ENCODE assay signal across 10 cellular contexts in genomic region chr11:95108671-95109551, GRCh38. TPM values are rescaled to one million over a fixed set of nuclear protein-coding genes. Genes with fewer than 3 reads are reported as not detected.
A peak's percentile ranks its signal among the peaks of the same experiment; 100 is the strongest.
DNase-seq lines count a peak whose midpoint lies in the region; ATAC-seq and TF ChIP-seq lines count a peak whose summit lies in the region.
"Had no signal": no experiment of that assay in that cellular context is flagged by ENCODE, and none has a peak within 500 bp of the region (broad histone marks: within the 10 kb centered on the region; RNA-seq: fewer than 3 reads in every experiment).

No MANE protein-coding gene starts in this region.

- no peaks in the 10 kb centered on the region for H3K9me3 Mint-ChIP-seq in activated naive CD8-positive, alpha-beta T cell treated with anti-CD3 and anti-CD28 coated beads, Interleukin-2, amount 50 U/mL, for 24 hours
- peaks cover 2% of the 10 kb centered on the region for H3K9me3 Mint-ChIP-seq in activated naive CD8-positive, alpha-beta T cell treated with anti-CD3 and anti-CD28 coated beads for 36 hours
- H3K9me3 Mint-ChIP-seq in activated CD8-positive, alpha-beta T cell treated with anti-CD3 and anti-CD28 coated beads, Interleukin-2, amount 10 ng/mL, durations not matched to agents 7 days and 5 days (ENCODE audit: insufficient read depth), result no peaks in the 10 kb centered on the region
- H3K9me3 Mint-ChIP-seq: activated naive CD8-positive, alpha-beta T cell treated with anti-CD3 and anti-CD28 coated beads, Interleukin-2, amount 10 ng/mL, durations not matched to agents 7 days and 5 days; immature natural killer cell had no signal

- no peaks in the 10 kb centered on the region for H3K27me3 Mint-ChIP-seq in activated naive CD8-positive, alpha-beta T cell treated with anti-CD3 and anti-CD28 coated beads, Interleukin-2, amount 50 U/mL, for 24 hours
- H3K27me3 Mint-ChIP-seq in activated naive CD8-positive, alpha-beta T cell treated with anti-CD3 and anti-CD28 coated beads for 36 hours, result no peaks in the 10 kb centered on the region
- no peaks in the 10 kb centered on the region for H3K27me3 Mint-ChIP-seq in activated CD8-positive, alpha-beta T cell treated with anti-CD3 and anti-CD28 coated beads, Interleukin-2, amount 10 ng/mL, durations not matched to agents 7 days and 5 days (ENCODE audit: low read depth)
- H3K27me3 Mint-ChIP-seq: activated naive CD8-positive, alpha-beta T cell treated with anti-CD3 and anti-CD28 coated beads, Interleukin-2, amount 10 ng/mL, durations not matched to agents 7 days and 5 days had no signal

- H3K14ac ChIP-seq in mesenchymal stem cell (ENCODE audit: low read length in 2 of 2), result no peak overlapping the region

- H3K4me2 ChIP-seq in mesenchymal stem cell (ENCODE audit: low read length, poor library complexity, severe bottlenecking), result no peak overlapping the region

- peak overlapping the region; percentile 19 for H2BK15ac ChIP-seq in mesenchymal stem cell (ENCODE audit: low read depth, poor library complexity, severe bottlenecking)

- H2BK120ac ChIP-seq in mesenchymal stem cell (ENCODE audit: low read depth, low read length), result no peak overlapping the region

- intact Hi-C loops in uterus (cut with DNase I; ENCODE audit: low total_unique reads), result no loop called here

- WGBS in mesenchymal stem cell, result 15% methylated on average over 6 of the region's 6 CpGs

- no peak overlapping the region for H3K9ac ChIP-seq in mesenchymal stem cell (ENCODE audit: low read length)

- no peak for DNase-seq in activated naive CD8-positive, alpha-beta T cell treated with anti-CD3 and anti-CD28 coated beads, Interleukin-2, amount 50 U/mL, for 24 hours
- no peak for DNase-seq in activated naive CD8-positive, alpha-beta T cell treated with anti-CD3 and anti-CD28 coated beads for 36 hours
- peak; percentile 68 for DNase-seq in dermis blood vessel endothelial cell
- DNase-seq in mesenchymal stem cell, result peak; percentile 71
- DNase-seq in uterus, result no peak
- no peak for DNase-seq in COLO668 (lab: John Stamatoyannopoulos, UW; ENCODE audit: unreplicated experiment)
- DNase-seq in stimulated activated CD4-positive, alpha-beta T cell treated with anti-CD3 and anti-CD28 coated beads, Interleukin-4, amount 100 ng/mL, for 24 hours, result no peak
- DNase-seq in activated CD8-positive, alpha-beta T cell treated with anti-CD3 and anti-CD28 coated beads, Interleukin-2, amount 10 ng/mL, durations not matched to agents 7 days and 5 days, result no peak
- DNase-seq: activated naive CD8-positive, alpha-beta T cell treated with anti-CD3 and anti-CD28 coated beads, Interleukin-2, amount 10 ng/mL, durations not matched to agents 7 days and 5 days; immature natural killer cell had no signal

- H4K8ac ChIP-seq in mesenchymal stem cell (ENCODE audit: low read length), result peak overlapping the region; percentile 60

- no peak overlapping the region for H2AFZ ChIP-seq in mesenchymal stem cell (ENCODE audit: low read depth, low read length)

- H3K4me3 ChIP-seq in mesenchymal stem cell (ENCODE audit: insufficient read depth in 1 of 2, low read depth in 1 of 2, low read length in 2 of 2) (no peak overlapping the region), uterus (no peak overlapping the region)

- no peaks in the 10 kb centered on the region for H3K27me3 ChIP-seq in mesenchymal stem cell (ENCODE audit: control insufficient read depth in 1 of 2, insufficient read depth in 1 of 2, low read length in 2 of 2)
- H3K27me3 ChIP-seq in uterus, result no peaks in the 10 kb centered on the region

- no peaks in the 10 kb centered on the region for H3K9me3 ChIP-seq in mesenchymal stem cell (ENCODE audit: control insufficient read depth, low read length)
- H3K9me3 ChIP-seq in uterus, result no peaks in the 10 kb centered on the region

- peaks cover 20% of the 10 kb centered on the region for H3K36me3 Mint-ChIP-seq in activated naive CD8-positive, alpha-beta T cell treated with anti-CD3 and anti-CD28 coated beads, Interleukin-2, amount 50 U/mL, for 24 hours (ENCODE audit: low read depth)
- H3K36me3 Mint-ChIP-seq in activated naive CD8-positive, alpha-beta T cell treated with anti-CD3 and anti-CD28 coated beads for 36 hours, result peaks cover 26% of the 10 kb centered on the region
- peaks cover 34% of the 10 kb centered on the region for H3K36me3 Mint-ChIP-seq in activated CD8-positive, alpha-beta T cell treated with anti-CD3 and anti-CD28 coated beads, Interleukin-2, amount 10 ng/mL, durations not matched to agents 7 days and 5 days (ENCODE audit: low read depth)

- peak overlapping the region; percentile 44 to 65 for H3K18ac ChIP-seq in mesenchymal stem cell (ENCODE audit: low read depth in 1 of 2, low read length in 2 of 2)

- no peak overlapping the region for H3K27ac ChIP-seq in mesenchymal stem cell (ENCODE audit: low read length, poor library complexity, severe bottlenecking)
- H3K27ac ChIP-seq in uterus, result peak overlapping the region; percentile 45 to 68

- peaks cover 14% of the 10 kb centered on the region for H3K4me1 ChIP-seq in mesenchymal stem cell (ENCODE audit: control insufficient read depth, insufficient read depth, low read depth, low read length)
- no peaks in the 10 kb centered on the region for H3K4me1 ChIP-seq in uterus

- H2BK12ac ChIP-seq in mesenchymal stem cell (ENCODE audit: low read length in 2 of 2), result peak overlapping the region; percentile 10 to 69

- no peak overlapping the region for H3K23ac ChIP-seq in mesenchymal stem cell (ENCODE audit: low read length in 2 of 2)

- H2AK5ac ChIP-seq in mesenchymal stem cell (ENCODE audit: low read length, severe bottlenecking), result no peak overlapping the region

- H2BK5ac ChIP-seq in mesenchymal stem cell (ENCODE audit: low read depth, low read length, poor library complexity, severe bottlenecking), result no peak overlapping the region

- H3K4me1 Mint-ChIP-seq in activated naive CD8-positive, alpha-beta T cell treated with anti-CD3 and anti-CD28 coated beads, Interleukin-2, amount 50 U/mL, for 24 hours, result peaks cover 36% of the 10 kb centered on the region
- H3K4me1 Mint-ChIP-seq in activated naive CD8-positive, alpha-beta T cell treated with anti-CD3 and anti-CD28 coated beads for 36 hours, result peaks cover 18% of the 10 kb centered on the region
- H3K4me1 Mint-ChIP-seq in activated CD8-positive, alpha-beta T cell treated with anti-CD3 and anti-CD28 coated beads, Interleukin-2, amount 10 ng/mL, durations not matched to agents 7 days and 5 days (ENCODE audit: low read depth), result peaks cover 2% of the 10 kb centered on the region

- H3K36me3 ChIP-seq in mesenchymal stem cell (ENCODE audit: control insufficient read depth in 1 of 2, insufficient read depth in 2 of 2, low read depth in 1 of 2, low read length in 2 of 2), result peaks cover 4 to 9% of the 10 kb centered on the region in 2 experiments
- no peaks in the 10 kb centered on the region for H3K36me3 ChIP-seq in uterus

- H3K4me3 Mint-ChIP-seq in activated naive CD8-positive, alpha-beta T cell treated with anti-CD3 and anti-CD28 coated beads, Interleukin-2, amount 50 U/mL, for 24 hours, result no peak overlapping the region
- no peak overlapping the region for H3K4me3 Mint-ChIP-seq in activated naive CD8-positive, alpha-beta T cell treated with anti-CD3 and anti-CD28 coated beads for 36 hours
- H3K4me3 Mint-ChIP-seq in activated CD8-positive, alpha-beta T cell treated with anti-CD3 and anti-CD28 coated beads, Interleukin-2, amount 10 ng/mL, durations not matched to agents 7 days and 5 days, result no peak overlapping the region
- H3K4me3 Mint-ChIP-seq: activated naive CD8-positive, alpha-beta T cell treated with anti-CD3 and anti-CD28 coated beads, Interleukin-2, amount 10 ng/mL, durations not matched to agents 7 days and 5 days; immature natural killer cell had no signal

- peak overlapping the region; percentile 8 for H4K91ac ChIP-seq in mesenchymal stem cell (ENCODE audit: low read length)

- peaks cover 6% of the 10 kb centered on the region for H3K79me1 ChIP-seq in mesenchymal stem cell (replicated peaks; ENCODE audit: low read length, poor library complexity, severe bottlenecking)

- H3K27ac Mint-ChIP-seq in activated naive CD8-positive, alpha-beta T cell treated with anti-CD3 and anti-CD28 coated beads, Interleukin-2, amount 50 U/mL, for 24 hours, result peak overlapping the region; percentile 15
- no peak overlapping the region for H3K27ac Mint-ChIP-seq in activated naive CD8-positive, alpha-beta T cell treated with anti-CD3 and anti-CD28 coated beads for 36 hours
- H3K27ac Mint-ChIP-seq in activated CD8-positive, alpha-beta T cell treated with anti-CD3 and anti-CD28 coated beads, Interleukin-2, amount 10 ng/mL, durations not matched to agents 7 days and 5 days, result no peak overlapping the region
- H3K27ac Mint-ChIP-seq: activated naive CD8-positive, alpha-beta T cell treated with anti-CD3 and anti-CD28 coated beads, Interleukin-2, amount 10 ng/mL, durations not matched to agents 7 days and 5 days; immature natural killer cell had no signal

- no peak for TF ChIP-seq POLR2A in uterus (IDR thresholded peaks at IDR 0.05)

- CTCF ChIA-PET in activated CD8-positive, alpha-beta T cell treated with anti-CD3 and anti-CD28 coated beads, Interleukin-2, amount 10 ng/mL, durations not matched to agents 7 days and 5 days (lab: Charles Lee), result interaction anchor here (0.7 kb wide), 1 partner anchor 10 kb away, joined by 3 read pairs; no protein-coding TSS in a partner anchor

- no peak for ATAC-seq in activated naive CD8-positive, alpha-beta T cell treated with anti-CD3 and anti-CD28 coated beads, Interleukin-2, amount 50 U/mL, for 24 hours
- ATAC-seq in activated CD8-positive, alpha-beta T cell treated with anti-CD3 and anti-CD28 coated beads, Interleukin-2, amount 10 ng/mL, durations not matched to agents 7 days and 5 days, result no peak

- H3K4ac ChIP-seq in mesenchymal stem cell (ENCODE audit: low read depth in 1 of 2, low read length in 2 of 2), result no peak overlapping the region

- POLR2A ChIA-PET in activated CD8-positive, alpha-beta T cell treated with anti-CD3 and anti-CD28 coated beads, Interleukin-2, amount 10 ng/mL, durations not matched to agents 7 days and 5 days (lab: Charles Lee), result interaction anchor here (1.2 to 1.8 kb wide), 2 partner anchors 20 to 42 kb away, joined by 3 to 5 read pairs; partner anchors contain the start of gene SRSF8

- no peak for TF ChIP-seq CTCF in uterus (IDR thresholded peaks at IDR 0.05)

RNA-seq across cellular contexts. Expression of gene ENDOD1, which starts 19.3 kb away (rescaled TPM):
- 10 to 100 TPM; 21.5 to 22.1 TPM for total RNA-seq in activated naive CD8-positive, alpha-beta T cell treated with anti-CD3 and anti-CD28 coated beads for 36 hours
- total RNA-seq in dermis blood vessel endothelial cell (61.1 and 74.7 TPM in 2 replicates), uterus (10 to 100 TPM; 35.0 to 82.9 (median 60.0) TPM)
- polyA plus RNA-seq in mesenchymal stem cell (2013, experiment 1 of 2), result 46.6 TPM
- 46.8 TPM for polyA plus RNA-seq in mesenchymal stem cell (2013, experiment 2 of 2)
- total RNA-seq in activated CD8-positive, alpha-beta T cell treated with anti-CD3 and anti-CD28 coated beads, Interleukin-2, amount 10 ng/mL, durations not matched to agents 7 days and 5 days, result 10 to 100 TPM; 23.4 to 23.9 TPM

RNA-seq across cellular contexts. Expression of gene SRSF8, which starts 42.2 kb away (rescaled TPM):
- 10 to 100 TPM; 46.6 to 47.0 TPM for total RNA-seq in activated naive CD8-positive, alpha-beta T cell treated with anti-CD3 and anti-CD28 coated beads for 36 hours
- 17.9 and 27.0 TPM in 2 replicates for total RNA-seq in dermis blood vessel endothelial cell
- polyA plus RNA-seq in mesenchymal stem cell (2013, experiment 1 of 2), result 27.3 TPM
- polyA plus RNA-seq in mesenchymal stem cell (2013, experiment 2 of 2), result 27.1 TPM
- total RNA-seq in uterus, result 10 to 100 TPM; 24.3 to 70.6 (median 32.9) TPM
- total RNA-seq in activated CD8-positive, alpha-beta T cell treated with anti-CD3 and anti-CD28 coated beads, Interleukin-2, amount 10 ng/mL, durations not matched to agents 7 days and 5 days, result 10 to 100 TPM; 30.2 TPM

RNA-seq across cellular contexts. Expression of gene KDM4F, which starts 59.7 kb away (rescaled TPM):
- total RNA-seq in activated naive CD8-positive, alpha-beta T cell treated with anti-CD3 and anti-CD28 coated beads for 36 hours, result not detected
- total RNA-seq in dermis blood vessel endothelial cell, result not detected in 2 replicates
- polyA plus RNA-seq in mesenchymal stem cell (2013, experiment 1 of 2), result not detected
- polyA plus RNA-seq in mesenchymal stem cell (2013, experiment 2 of 2), result not detected
- not detected for total RNA-seq in uterus
- total RNA-seq in activated CD8-positive, alpha-beta T cell treated with anti-CD3 and anti-CD28 coated beads, Interleukin-2, amount 10 ng/mL, durations not matched to agents 7 days and 5 days, result not detected
- total RNA-seq: activated naive CD8-positive, alpha-beta T cell treated with anti-CD3 and anti-CD28 coated beads, Interleukin-2, amount 10 ng/mL, durations not matched to agents 7 days and 5 days had no signal
- polyA plus RNA-seq: immature natural killer cell had no signal

Comparison
In these comparisons a context has a peak if more than half of its experiments do, and no peak if none do; other contexts are left out.
1. DNase-seq: peak in dermis blood vessel endothelial cell (single experiment) and mesenchymal stem cell (single experiment); none in activated naive CD8-positive, alpha-beta T cell treated with anti-CD3 and anti-CD28 coated beads, Interleukin-2, amount 50 U/mL, for 24 hours (single experiment), activated naive CD8-positive, alpha-beta T cell treated with anti-CD3 and anti-CD28 coated beads for 36 hours (single experiment), uterus (0 of 2), COLO668 (single experiment), stimulated activated CD4-positive, alpha-beta T cell treated with anti-CD3 and anti-CD28 coated beads, Interleukin-4, amount 100 ng/mL, for 24 hours (single experiment) and activated CD8-positive, alpha-beta T cell treated with anti-CD3 and anti-CD28 coated beads, Interleukin-2, amount 10 ng/mL, durations not matched to agents 7 days and 5 days (single experiment).